8 cellular contexts compared by ENCODE assay signal in genomic region chr12:116599285-116600122, GRCh38.
DNase-seq lines count a peak whose midpoint lies in the region; TF ChIP-seq lines count a peak whose summit lies in the region.

No MANE protein-coding gene starts in this region.

- no peak overlapping the region for H3K4me3 ChIP-seq in mucosa of stomach (ENCODE audit: low read length)

- no peaks in the 10 kb centered on the region for H3K9me3 ChIP-seq in mucosa of stomach (ENCODE audit: control insufficient read depth, low read length)

- peak overlapping the region; percentile 62 for H3K9ac ChIP-seq in mucosa of stomach (ENCODE audit: low read length)

- TF ChIP-seq POLR2A in erythroblast (IDR thresholded peaks at IDR 0.05; ENCODE audit: low read length), result no peak

- DNase-seq in NCI-H1092 treated with DMSO at 0.1 percent for 48 hours (lab: John Stamatoyannopoulos, UW), result peak; percentile 7
- no peak for DNase-seq in NCI-H1092 (lab: John Stamatoyannopoulos, UW)
- DNase-seq in NAMALWA (ENCODE audit: low spot score), result peak; percentile 55
- DNase-seq in activated T-cell treated with anti-CD3 and anti-CD28 coated beads for 4 hours, result peak; percentile 49
- DNase-seq in erythroblast (lab: John Stamatoyannopoulos, UW), result peak; percentile 69 to 78
- peak; percentile 51 for DNase-seq in stimulated activated CD8-positive, alpha-beta memory T cell treated with anti-CD3 and anti-CD28 coated beads, Interleukin-4, amount 100 ng/mL, for 24 hours (ENCODE audit: low read depth)
- no peak for DNase-seq in cortex of kidney (lab: John Stamatoyannopoulos, UW)

- no peaks in the 10 kb centered on the region for H3K36me3 ChIP-seq in mucosa of stomach (ENCODE audit: control insufficient read depth, insufficient read depth, low read length)

- H3K4me1 ChIP-seq in mucosa of stomach (ENCODE audit: control insufficient read depth, insufficient read depth, low read length), result peaks cover 19% of the 10 kb centered on the region

- H3K27me3 ChIP-seq in mucosa of stomach (ENCODE audit: control insufficient read depth, insufficient read depth, low read length), result no peaks in the 10 kb centered on the region

Comparison
In these comparisons a context has a peak if more than half of its experiments do, and no peak if none do; other contexts are left out.
1. DNase-seq: peak in NCI-H1092 treated with DMSO at 0.1 percent for 48 hours (single experiment), NAMALWA (single experiment), activated T-cell treated with anti-CD3 and anti-CD28 coated beads for 4 hours (single experiment), erythroblast (2 of 2) and stimulated activated CD8-positive, alpha-beta memory T cell treated with anti-CD3 and anti-CD28 coated beads, Interleukin-4, amount 100 ng/mL, for 24 hours (single experiment); none in NCI-H1092 (single experiment) and cortex of kidney (single experiment).